In the genomic region with DNA sequence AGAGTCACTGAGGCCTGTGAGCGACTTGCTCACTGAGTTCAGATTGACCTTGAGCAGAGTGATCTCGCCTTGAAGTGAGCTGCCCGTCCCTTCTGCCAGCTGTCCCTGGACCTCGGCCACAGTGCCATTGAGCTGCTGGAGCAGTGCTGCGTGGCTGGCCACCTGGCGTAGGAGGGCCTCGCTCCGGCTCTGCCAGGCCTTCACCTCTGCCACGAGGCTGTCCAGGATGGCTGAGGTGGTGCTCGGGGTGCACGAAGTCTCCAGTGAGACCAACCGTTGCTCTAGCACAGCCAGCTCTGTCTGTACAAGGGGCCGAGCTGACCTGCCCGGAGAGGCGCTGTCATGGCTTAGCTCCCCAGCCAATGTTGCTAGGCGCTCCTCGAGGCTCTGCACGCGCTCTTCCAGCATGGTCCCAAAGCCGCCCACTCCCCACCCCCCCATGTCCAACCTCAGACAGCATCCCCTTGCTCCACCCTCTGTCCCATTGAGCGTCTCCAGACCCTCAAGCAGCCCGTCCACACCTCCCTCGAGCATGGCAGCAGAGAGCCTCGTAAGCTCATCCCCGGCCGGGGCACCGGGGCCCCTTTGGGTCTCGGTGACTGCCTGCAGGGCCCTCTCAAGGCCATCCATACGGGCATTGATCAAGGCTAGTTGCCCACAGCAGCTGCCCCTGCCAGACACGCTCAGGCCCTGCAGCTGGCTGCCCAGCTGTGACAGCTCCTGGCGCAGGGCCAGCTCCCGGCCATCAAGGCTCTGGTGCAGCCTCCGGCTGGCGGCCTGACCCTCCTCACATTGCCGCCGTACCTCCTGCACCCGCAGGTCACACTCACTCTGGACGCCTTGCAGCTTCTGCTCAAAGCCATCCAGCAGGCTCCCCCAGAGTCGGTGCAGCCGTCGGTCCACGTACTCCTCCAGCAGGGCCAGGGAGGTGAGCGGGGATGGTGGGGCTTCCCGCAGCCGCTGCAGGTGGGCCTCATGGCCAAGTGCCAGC, we compare ENCODE assay signal across 1 cellular context.
TF ChIP-seq lines count a peak whose summit lies in the region.

No MANE protein-coding gene starts in this region.

TF ChIP-seq in HepG2, 621 proteins besides CTCF, POLR2A, EP300 and RAD21 (continued from another document):
- TF ChIP-seq, protein P1, sequence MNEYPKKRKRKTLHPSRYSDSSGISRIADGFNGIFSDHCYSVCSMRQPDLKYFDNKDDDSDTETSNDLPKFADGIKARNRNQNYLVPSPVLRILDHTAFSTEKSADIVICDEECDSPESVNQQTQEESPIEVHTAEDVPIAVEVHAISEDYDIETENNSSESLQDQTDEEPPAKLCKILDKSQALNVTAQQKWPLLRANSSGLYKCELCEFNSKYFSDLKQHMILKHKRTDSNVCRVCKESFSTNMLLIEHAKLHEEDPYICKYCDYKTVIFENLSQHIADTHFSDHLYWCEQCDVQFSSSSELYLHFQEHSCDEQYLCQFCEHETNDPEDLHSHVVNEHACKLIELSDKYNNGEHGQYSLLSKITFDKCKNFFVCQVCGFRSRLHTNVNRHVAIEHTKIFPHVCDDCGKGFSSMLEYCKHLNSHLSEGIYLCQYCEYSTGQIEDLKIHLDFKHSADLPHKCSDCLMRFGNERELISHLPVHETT (CRISPR knock-in tag; conservative IDR thresholded peaks at IDR 0.05), result no peak
- 0 out of 2 replicates have a peak, but pooled peaks have one; percentile 52 for TF ChIP-seq ZNF333 (CRISPR knock-in tag; IDR thresholded peaks at IDR 0.05; ENCODE audit: borderline replicate concordance)
- TF ChIP-seq, protein P2, sequence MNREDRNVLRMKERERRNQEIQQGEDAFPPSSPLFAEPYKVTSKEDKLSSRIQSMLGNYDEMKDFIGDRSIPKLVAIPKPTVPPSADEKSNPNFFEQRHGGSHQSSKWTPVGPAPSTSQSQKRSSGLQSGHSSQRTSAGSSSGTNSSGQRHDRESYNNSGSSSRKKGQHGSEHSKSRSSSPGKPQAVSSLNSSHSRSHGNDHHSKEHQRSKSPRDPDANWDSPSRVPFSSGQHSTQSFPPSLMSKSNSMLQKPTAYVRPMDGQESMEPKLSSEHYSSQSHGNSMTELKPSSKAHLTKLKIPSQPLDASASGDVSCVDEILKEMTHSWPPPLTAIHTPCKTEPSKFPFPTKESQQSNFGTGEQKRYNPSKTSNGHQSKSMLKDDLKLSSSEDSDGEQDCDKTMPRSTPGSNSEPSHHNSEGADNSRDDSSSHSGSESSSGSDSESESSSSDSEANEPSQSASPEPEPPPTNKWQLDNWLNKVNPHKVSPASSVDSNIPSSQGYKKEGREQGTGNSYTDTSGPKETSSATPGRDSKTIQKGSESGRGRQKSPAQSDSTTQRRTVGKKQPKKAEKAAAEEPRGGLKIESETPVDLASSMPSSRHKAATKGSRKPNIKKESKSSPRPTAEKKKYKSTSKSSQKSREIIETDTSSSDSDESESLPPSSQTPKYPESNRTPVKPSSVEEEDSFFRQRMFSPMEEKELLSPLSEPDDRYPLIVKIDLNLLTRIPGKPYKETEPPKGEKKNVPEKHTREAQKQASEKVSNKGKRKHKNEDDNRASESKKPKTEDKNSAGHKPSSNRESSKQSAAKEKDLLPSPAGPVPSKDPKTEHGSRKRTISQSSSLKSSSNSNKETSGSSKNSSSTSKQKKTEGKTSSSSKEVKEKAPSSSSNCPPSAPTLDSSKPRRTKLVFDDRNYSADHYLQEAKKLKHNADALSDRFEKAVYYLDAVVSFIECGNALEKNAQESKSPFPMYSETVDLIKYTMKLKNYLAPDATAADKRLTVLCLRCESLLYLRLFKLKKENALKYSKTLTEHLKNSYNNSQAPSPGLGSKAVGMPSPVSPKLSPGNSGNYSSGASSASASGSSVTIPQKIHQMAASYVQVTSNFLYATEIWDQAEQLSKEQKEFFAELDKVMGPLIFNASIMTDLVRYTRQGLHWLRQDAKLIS (CRISPR knock-in tag; IDR thresholded peaks at IDR 0.05), result no peak
- TF ChIP-seq, protein P3, sequence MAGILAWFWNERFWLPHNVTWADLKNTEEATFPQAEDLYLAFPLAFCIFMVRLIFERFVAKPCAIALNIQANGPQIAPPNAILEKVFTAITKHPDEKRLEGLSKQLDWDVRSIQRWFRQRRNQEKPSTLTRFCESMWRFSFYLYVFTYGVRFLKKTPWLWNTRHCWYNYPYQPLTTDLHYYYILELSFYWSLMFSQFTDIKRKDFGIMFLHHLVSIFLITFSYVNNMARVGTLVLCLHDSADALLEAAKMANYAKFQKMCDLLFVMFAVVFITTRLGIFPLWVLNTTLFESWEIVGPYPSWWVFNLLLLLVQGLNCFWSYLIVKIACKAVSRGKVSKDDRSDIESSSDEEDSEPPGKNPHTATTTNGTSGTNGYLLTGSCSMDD (CRISPR knock-in tag; IDR thresholded peaks at IDR 0.05), result peak; percentile 14; the same call in 1 of the 2 replicates
- no peak for TF ChIP-seq MBD4 (IDR thresholded peaks at IDR 0.05; ENCODE audit: borderline replicate concordance, low read length)
- 0 out of 2 replicates have a peak, but pooled peaks have one; percentile 35 for TF ChIP-seq ZNF430 (CRISPR knock-in tag; IDR thresholded peaks at IDR 0.05)
- TF ChIP-seq BORCS8-MEF2B (CRISPR knock-in tag; IDR thresholded peaks at IDR 0.05), result peak; percentile 20; the same call in 1 of the 2 replicates
- TF ChIP-seq ZFP36L2 (CRISPR knock-in tag; IDR thresholded peaks at IDR 0.05), result no peak
- TF ChIP-seq, protein P4, sequence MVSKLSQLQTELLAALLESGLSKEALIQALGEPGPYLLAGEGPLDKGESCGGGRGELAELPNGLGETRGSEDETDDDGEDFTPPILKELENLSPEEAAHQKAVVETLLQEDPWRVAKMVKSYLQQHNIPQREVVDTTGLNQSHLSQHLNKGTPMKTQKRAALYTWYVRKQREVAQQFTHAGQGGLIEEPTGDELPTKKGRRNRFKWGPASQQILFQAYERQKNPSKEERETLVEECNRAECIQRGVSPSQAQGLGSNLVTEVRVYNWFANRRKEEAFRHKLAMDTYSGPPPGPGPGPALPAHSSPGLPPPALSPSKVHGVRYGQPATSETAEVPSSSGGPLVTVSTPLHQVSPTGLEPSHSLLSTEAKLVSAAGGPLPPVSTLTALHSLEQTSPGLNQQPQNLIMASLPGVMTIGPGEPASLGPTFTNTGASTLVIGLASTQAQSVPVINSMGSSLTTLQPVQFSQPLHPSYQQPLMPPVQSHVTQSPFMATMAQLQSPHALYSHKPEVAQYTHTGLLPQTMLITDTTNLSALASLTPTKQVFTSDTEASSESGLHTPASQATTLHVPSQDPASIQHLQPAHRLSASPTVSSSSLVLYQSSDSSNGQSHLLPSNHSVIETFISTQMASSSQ (IDR thresholded peaks at IDR 0.05; ENCODE audit: low read depth), result no peak
- TF ChIP-seq, protein P4 (CRISPR knock-in tag; IDR thresholded peaks at IDR 0.05; ENCODE audit: borderline replicate concordance), result no peak
- no peak for TF ChIP-seq ZNF7 (CRISPR knock-in tag; IDR thresholded peaks at IDR 0.05)
- peak; percentile 80 for TF ChIP-seq AGO1 (IDR thresholded peaks at IDR 0.05; ENCODE audit: low read depth, low read length, poor library complexity, severe bottlenecking)
- TF ChIP-seq FOSL1 (CRISPR knock-in tag; IDR thresholded peaks at IDR 0.05; ENCODE audit: borderline replicate concordance), result no peak
- no peak for TF ChIP-seq RFXAP (CRISPR knock-in tag; IDR thresholded peaks at IDR 0.05; ENCODE audit: borderline replicate concordance)
- TF ChIP-seq, protein P5, sequence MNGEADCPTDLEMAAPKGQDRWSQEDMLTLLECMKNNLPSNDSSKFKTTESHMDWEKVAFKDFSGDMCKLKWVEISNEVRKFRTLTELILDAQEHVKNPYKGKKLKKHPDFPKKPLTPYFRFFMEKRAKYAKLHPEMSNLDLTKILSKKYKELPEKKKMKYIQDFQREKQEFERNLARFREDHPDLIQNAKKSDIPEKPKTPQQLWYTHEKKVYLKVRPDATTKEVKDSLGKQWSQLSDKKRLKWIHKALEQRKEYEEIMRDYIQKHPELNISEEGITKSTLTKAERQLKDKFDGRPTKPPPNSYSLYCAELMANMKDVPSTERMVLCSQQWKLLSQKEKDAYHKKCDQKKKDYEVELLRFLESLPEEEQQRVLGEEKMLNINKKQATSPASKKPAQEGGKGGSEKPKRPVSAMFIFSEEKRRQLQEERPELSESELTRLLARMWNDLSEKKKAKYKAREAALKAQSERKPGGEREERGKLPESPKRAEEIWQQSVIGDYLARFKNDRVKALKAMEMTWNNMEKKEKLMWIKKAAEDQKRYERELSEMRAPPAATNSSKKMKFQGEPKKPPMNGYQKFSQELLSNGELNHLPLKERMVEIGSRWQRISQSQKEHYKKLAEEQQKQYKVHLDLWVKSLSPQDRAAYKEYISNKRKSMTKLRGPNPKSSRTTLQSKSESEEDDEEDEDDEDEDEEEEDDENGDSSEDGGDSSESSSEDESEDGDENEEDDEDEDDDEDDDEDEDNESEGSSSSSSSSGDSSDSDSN (CRISPR knock-in tag; IDR thresholded peaks at IDR 0.05), result no peak
